Comparison of ENCODE assay signal across 8 cellular contexts in the genomic region with DNA sequence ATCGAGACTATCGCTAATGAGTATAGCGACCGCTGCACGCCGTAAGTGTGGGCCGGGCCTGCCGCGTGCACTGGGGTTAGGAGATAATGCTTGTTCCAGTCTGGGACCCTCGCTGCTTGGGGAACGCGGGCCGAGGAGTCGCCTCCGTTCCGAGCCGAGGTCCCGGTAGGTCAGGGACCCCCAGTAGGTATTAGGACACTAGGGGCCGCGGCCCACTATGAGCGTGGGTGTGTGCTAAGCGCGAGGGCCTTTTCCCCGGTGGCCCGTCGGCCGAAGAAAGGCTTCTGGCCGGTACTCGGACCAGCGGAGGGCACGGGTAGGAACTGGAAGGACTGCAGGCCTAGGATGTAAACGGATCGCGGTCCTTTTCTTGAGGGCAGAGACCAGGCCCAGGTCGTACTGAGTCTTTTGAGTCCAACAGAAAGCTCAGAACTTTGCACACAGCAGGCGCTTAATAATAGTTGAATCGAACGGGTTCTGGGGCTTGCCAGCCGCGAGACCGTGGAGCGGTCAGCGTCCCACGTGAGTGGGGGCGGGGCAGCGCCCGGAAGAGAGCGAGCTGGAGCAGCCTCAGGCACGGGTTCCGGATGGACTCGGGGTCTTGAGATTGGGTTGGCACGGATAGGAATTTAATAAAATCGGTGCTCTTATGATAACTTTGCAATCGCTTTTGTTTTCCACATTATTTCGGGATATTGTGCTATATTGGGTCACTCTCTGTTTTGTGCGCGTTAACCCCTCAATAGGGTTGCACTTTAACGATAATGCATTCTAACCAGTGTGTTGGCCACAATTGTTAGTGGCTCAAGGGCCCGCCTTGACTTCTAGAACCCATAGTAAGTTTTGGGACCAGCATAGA. TPM values are rescaled to one million over a fixed set of nuclear protein-coding genes. Genes with fewer than 3 reads are reported as not detected.
DNase-seq lines count a peak whose midpoint lies in the region; ATAC-seq and TF ChIP-seq lines count a peak whose summit lies in the region.

No MANE protein-coding gene starts in this region.

- peak; percentile 29 for ATAC-seq in HG03342 (IDR thresholded peaks at IDR 0.05; ENCODE audit: unreplicated experiment)
- peak; percentile 26 for ATAC-seq in RWPE2 (ENCODE audit: low read depth)

- WGBS in tibial nerve, 2 donors, result 1 to 2% methylated on average over 37 of the region's 59 CpGs

- CTCF ChIA-PET in activated naive CD4-positive, alpha-beta T cell treated with anti-CD3 and anti-CD28 coated beads for 36 hours (lab: Charles Lee), result interaction anchor here (0.5 kb wide), 1 partner anchor 21 kb away, joined by 3 read pairs; no protein-coding TSS in a partner anchor

- TF ChIP-seq POLR2A in GM19099 (IDR thresholded peaks at IDR 0.05; ENCODE audit: extremely low read depth, insufficient read length, low read depth) (peak; percentile 39), tibial nerve (IDR thresholded peaks at IDR 0.05) (no peak)

- H3K79me2 ChIP-seq in osteoblast (ENCODE audit: insufficient read depth, low read length), result peaks cover 66% of the 10 kb centered on the region

- H3K27ac ChIP-seq in RWPE2 (ENCODE audit: poor library complexity, severe bottlenecking), result peak overlapping the region; percentile 90
- peak overlapping the region; percentile 99 for H3K27ac ChIP-seq in osteoblast (ENCODE audit: low read depth, low read length)
- H3K27ac ChIP-seq in tibial nerve, result peak overlapping the region; percentile 97 to 98 (median 98)

- TF ChIP-seq CTCF in CD14-positive monocyte (IDR thresholded peaks at IDR 0.05), result no peak
- no peak for TF ChIP-seq CTCF in RWPE2 (IDR thresholded peaks at IDR 0.05; ENCODE audit: poor library complexity, severe bottlenecking)
- no peak for TF ChIP-seq CTCF in osteoblast (IDR thresholded peaks at IDR 0.05; ENCODE audit: extremely low read depth, low read depth, low read length)
- no peak for TF ChIP-seq CTCF in tibial nerve (IDR thresholded peaks at IDR 0.05)

- H3K4me1 ChIP-seq in RWPE2 (ENCODE audit: insufficient read depth, poor library complexity, severe bottlenecking) (peaks cover 20% of the 10 kb centered on the region), osteoblast (ENCODE audit: insufficient read depth, low read length) (peaks cover 32% of the 10 kb centered on the region), tibial nerve (peaks cover 0 to 58% (median 22%) of the 10 kb centered on the region in 4 donors)

- H3K4me2 ChIP-seq in osteoblast (ENCODE audit: insufficient read depth, low read length), result peak overlapping the region; percentile 87

- H3K9me3 ChIP-seq in RWPE2 (ENCODE audit: severe bottlenecking) (no peaks in the 10 kb centered on the region), osteoblast (ENCODE audit: low read depth, low read length) (no peaks in the 10 kb centered on the region), tibial nerve (no peaks in the 10 kb centered on the region)

- DNase-seq in CD14-positive monocyte (ENCODE audit: low spot score) (peak; percentile 72), RWPE2 (ENCODE audit: low spot score) (peak; percentile 75), glomerular visceral epithelial cell (ENCODE audit: extremely low spot score) (peak; percentile 68), osteoblast (ENCODE audit: insufficient read length, low spot score, missing footprints) (peak; percentile 89), tibial nerve (ENCODE audit: low spot score in 2 of 2) (peak in 1 of 2 donors; percentile 33)
- DNase-seq in activated naive CD4-positive, alpha-beta T cell treated with anti-CD3 and anti-CD28 coated beads for 36 hours, result peak; percentile 62

- H3K27me3 ChIP-seq in RWPE2 (ENCODE audit: insufficient read depth, poor library complexity, severe bottlenecking), result no peaks in the 10 kb centered on the region
- H3K27me3 ChIP-seq in osteoblast (ENCODE audit: insufficient read depth, low read length), result no peaks in the 10 kb centered on the region
- H3K27me3 ChIP-seq in tibial nerve, result no peaks in the 10 kb centered on the region

- peak overlapping the region; percentile 98 to 100 (median 99) for H3K27ac Mint-ChIP-seq in CD14-positive monocyte
- H3K27ac Mint-ChIP-seq in activated naive CD4-positive, alpha-beta T cell treated with anti-CD3 and anti-CD28 coated beads for 36 hours, result peak overlapping the region; percentile 99

- H4K20me1 ChIP-seq in osteoblast (ENCODE audit: insufficient read depth, low read length), result peaks cover 52% of the 10 kb centered on the region

- H3K4me3 ChIP-seq in RWPE2 (ENCODE audit: severe bottlenecking) (peak overlapping the region; percentile 73), osteoblast (ENCODE audit: insufficient read depth, low read length) (peak overlapping the region; percentile 94), tibial nerve (peak overlapping the region; percentile 93 to 97 (median 94))

- H2AFZ ChIP-seq in osteoblast (ENCODE audit: low read length), result peak overlapping the region; percentile 84

- H3K9me3 Mint-ChIP-seq in CD14-positive monocyte, result peaks cover 0 to 4% (median 0%) of the 10 kb centered on the region in 7 donors
- no peaks in the 10 kb centered on the region for H3K9me3 Mint-ChIP-seq in activated naive CD4-positive, alpha-beta T cell treated with anti-CD3 and anti-CD28 coated beads for 36 hours

- intact Hi-C loops in CD14-positive monocyte (cut with micrococcal nuclease), result loop anchor here in 1 of 2 donors (5.0 to 10.0 kb wide), 2 partner anchors 185 to 1322 kb away; partner anchors contain the start of genes GDF9, UBE2B and UQCRQ
- intact Hi-C loops in activated naive CD4-positive, alpha-beta T cell treated with anti-CD3 and anti-CD28 coated beads for 36 hours (cut with micrococcal nuclease), result loop anchor here (1.0 to 10.0 kb wide), 3 partner anchors 222 to 618 kb away; partner anchors contain the start of genes KIF3A and SHROOM1

- peaks cover 0 to 1% (median 0%) of the 10 kb centered on the region in 3 donors for H3K27me3 Mint-ChIP-seq in CD14-positive monocyte (ENCODE audit: low read depth in 3 of 3)
- no peaks in the 10 kb centered on the region for H3K27me3 Mint-ChIP-seq in activated naive CD4-positive, alpha-beta T cell treated with anti-CD3 and anti-CD28 coated beads for 36 hours (ENCODE audit: low read depth)

- peaks cover 3 to 4% of the 10 kb centered on the region in 2 donors for H3K36me3 Mint-ChIP-seq in CD14-positive monocyte
- peaks cover 21% of the 10 kb centered on the region for H3K36me3 Mint-ChIP-seq in activated naive CD4-positive, alpha-beta T cell treated with anti-CD3 and anti-CD28 coated beads for 36 hours (ENCODE audit: low read depth)

- peaks cover 36% of the 10 kb centered on the region for H3K4me1 Mint-ChIP-seq in CD14-positive monocyte
- H3K4me1 Mint-ChIP-seq in activated naive CD4-positive, alpha-beta T cell treated with anti-CD3 and anti-CD28 coated beads for 36 hours (ENCODE audit: low read depth), result peaks cover 49% of the 10 kb centered on the region

- TF ChIP-seq EP300 in tibial nerve (IDR thresholded peaks at IDR 0.05), result no peak

- H3K36me3 ChIP-seq in RWPE2 (ENCODE audit: low read depth) (peaks cover 33% of the 10 kb centered on the region), osteoblast (ENCODE audit: insufficient read depth, low read length) (no peaks in the 10 kb centered on the region), tibial nerve (no peaks in the 10 kb centered on the region)

- peak overlapping the region; percentile 91 to 95 for H3K4me3 Mint-ChIP-seq in CD14-positive monocyte
- peak overlapping the region; percentile 98 for H3K4me3 Mint-ChIP-seq in activated naive CD4-positive, alpha-beta T cell treated with anti-CD3 and anti-CD28 coated beads for 36 hours

RNA-seq across cellular contexts. Expression of gene HSPA4, which starts 0.7 kb away (rescaled TPM):
- 10 to 100 TPM; 27.7 to 52.0 TPM for polyA plus RNA-seq in CD14-positive monocyte
- total RNA-seq in activated naive CD4-positive, alpha-beta T cell treated with anti-CD3 and anti-CD28 coated beads for 36 hours, result 100 to 1,000 TPM; 180 to 190 TPM
- total RNA-seq in osteoblast, result 125 and 135 TPM in 2 replicates
- total RNA-seq in tibial nerve, result 10 to 100 TPM; 32.8 to 48.3 (median 45.4) TPM

RNA-seq across cellular contexts. Expression of gene ZCCHC10, which starts 26.2 kb away (rescaled TPM):
- polyA plus RNA-seq in CD14-positive monocyte, result 10 to 100 TPM; 45.3 to 52.7 TPM
- 10 to 100 TPM; 23.5 to 27.0 TPM for total RNA-seq in activated naive CD4-positive, alpha-beta T cell treated with anti-CD3 and anti-CD28 coated beads for 36 hours
- total RNA-seq in osteoblast (7.7 and 12.3 TPM in 2 replicates), tibial nerve (1 to 10 TPM; 7.4 to 9.0 (median 8.3) TPM)
